8 cellular contexts compared by ENCODE assay signal in genomic region chr3:198080521-198081384, GRCh38.
DNase-seq lines count a peak whose midpoint lies in the region; ATAC-seq and TF ChIP-seq lines count a peak whose summit lies in the region.

No MANE protein-coding gene starts in this region.

- WGBS in ectodermal cell, 2 experiments, result 31 to 34% methylated on average over 86 of the region's 86 CpGs

- ATAC-seq in HG02763 (IDR thresholded peaks at IDR 0.05; ENCODE audit: unreplicated experiment) (peak; percentile 67), HG02610 (IDR thresholded peaks at IDR 0.05; ENCODE audit: unreplicated experiment) (no peak)

- H3K27me3 ChIP-seq in ectodermal cell (ENCODE audit: control insufficient read depth, insufficient read depth, low read length, poor library complexity, severe bottlenecking), result peaks cover 88% of the 10 kb centered on the region

- peak; percentile 78 for TF ChIP-seq CTCF in GM10266 (IDR thresholded peaks at IDR 0.05; ENCODE audit: control insufficient read depth, insufficient read depth, low read depth, missing control alignments)

- peak overlapping the region; percentile 40 for H3K4me3 ChIP-seq in ectodermal cell (ENCODE audit: insufficient read depth, low read depth, low read length)

- peak; percentile 84 for DNase-seq in GM10266 (ENCODE audit: extremely low spot score)
- peak; percentile 72 for DNase-seq in NCI-H226
- peak; percentile 77 to 81 for DNase-seq in activated CD4-positive, alpha-beta T cell treated with anti-CD3 and anti-CD28 coated beads, Interleukin-2, amount 50 U/mL, for 48 hours
- DNase-seq in medulla oblongata (ENCODE audit: extremely low spot score), result peak; percentile 68
- peak; percentile 50 to 70 (median 50) for DNase-seq in stimulated activated CD4-positive, alpha-beta T cell treated with anti-CD3 and anti-CD28 coated beads, TNF-alpha, amount 100 ng/mL, for 4 hours (ENCODE audit: low read depth in 3 of 3)

- no peak overlapping the region for H3K27ac ChIP-seq in ectodermal cell (ENCODE audit: insufficient read depth, low read depth, low read length, poor library complexity, severe bottlenecking)

- no peaks in the 10 kb centered on the region for H3K36me3 ChIP-seq in ectodermal cell (ENCODE audit: control insufficient read depth, insufficient read depth, low read length)

- no peaks in the 10 kb centered on the region for H3K4me1 ChIP-seq in ectodermal cell (ENCODE audit: control insufficient read depth, insufficient read depth, low read length)

- no peaks in the 10 kb centered on the region for H3K9me3 ChIP-seq in ectodermal cell (ENCODE audit: control insufficient read depth, low read length)
